8 cellular contexts compared by ENCODE assay signal in the genomic region with DNA sequence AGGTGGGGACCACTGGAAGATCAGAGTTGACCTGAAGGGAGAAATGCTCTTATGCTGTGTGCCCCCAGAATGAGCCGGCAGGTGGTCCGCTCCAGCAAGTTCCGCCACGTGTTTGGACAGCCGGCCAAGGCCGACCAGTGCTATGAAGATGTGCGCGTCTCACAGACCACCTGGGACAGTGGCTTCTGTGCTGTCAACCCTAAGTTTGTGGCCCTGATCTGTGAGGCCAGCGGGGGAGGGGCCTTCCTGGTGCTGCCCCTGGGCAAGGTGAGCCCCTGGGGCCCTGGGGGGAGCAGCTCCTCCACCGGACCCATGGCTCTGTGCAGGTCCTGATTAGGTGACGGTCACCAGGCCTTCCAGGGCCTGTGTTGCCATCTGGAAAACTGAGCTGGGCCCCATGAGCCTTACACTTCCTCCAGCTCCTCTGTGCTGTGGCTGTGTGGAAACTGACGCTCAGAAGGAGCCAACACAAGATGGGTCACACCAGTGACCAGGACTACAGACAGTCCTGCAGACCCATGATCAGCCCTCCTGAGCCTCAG.
A peak's percentile ranks its signal among the peaks of the same experiment; 100 is the strongest.
DNase-seq lines count a peak whose midpoint lies in the region; ATAC-seq and TF ChIP-seq lines count a peak whose summit lies in the region.

No MANE protein-coding gene starts in this region.

- DNase-seq in T follicular helper cell (ENCODE audit: low read depth) (peak; percentile 4), germinal center (ENCODE audit: low spot score) (peak; percentile 48), superior temporal gyrus (ENCODE audit: extremely low spot score) (no peak), islet precursor cell (no peak), NCI-H69 (lab: John Stamatoyannopoulos, UW) (no peak)
- DNase-seq in stimulated activated CD8-positive, alpha-beta memory T cell treated with anti-CD3 and anti-CD28 coated beads, Interleukin-7, amount 100 ng/mL, for 48 hours (ENCODE audit: extremely low read depth in 1 of 2, low read depth in 1 of 2) = peak; percentile 20 to 28

- no peak for ATAC-seq in GM19324 (IDR thresholded peaks at IDR 0.05; ENCODE audit: low FRiP score, unreplicated experiment)

- peak; percentile 46 for TF ChIP-seq POLR2A in GM19099 (IDR thresholded peaks at IDR 0.05; ENCODE audit: extremely low read depth, insufficient read length, low read depth)

Comparison
In these comparisons a context has a peak if more than half of its experiments do, and no peak if none do; other contexts are left out.
1. DNase-seq: peak in T follicular helper cell (single experiment), germinal center (single experiment) and stimulated activated CD8-positive, alpha-beta memory T cell treated with anti-CD3 and anti-CD28 coated beads, Interleukin-7, amount 100 ng/mL, for 48 hours (2 of 2); none in superior temporal gyrus (single experiment), islet precursor cell (single experiment) and NCI-H69 (single experiment).